8 cellular contexts compared by ENCODE assay signal in the genomic region with DNA sequence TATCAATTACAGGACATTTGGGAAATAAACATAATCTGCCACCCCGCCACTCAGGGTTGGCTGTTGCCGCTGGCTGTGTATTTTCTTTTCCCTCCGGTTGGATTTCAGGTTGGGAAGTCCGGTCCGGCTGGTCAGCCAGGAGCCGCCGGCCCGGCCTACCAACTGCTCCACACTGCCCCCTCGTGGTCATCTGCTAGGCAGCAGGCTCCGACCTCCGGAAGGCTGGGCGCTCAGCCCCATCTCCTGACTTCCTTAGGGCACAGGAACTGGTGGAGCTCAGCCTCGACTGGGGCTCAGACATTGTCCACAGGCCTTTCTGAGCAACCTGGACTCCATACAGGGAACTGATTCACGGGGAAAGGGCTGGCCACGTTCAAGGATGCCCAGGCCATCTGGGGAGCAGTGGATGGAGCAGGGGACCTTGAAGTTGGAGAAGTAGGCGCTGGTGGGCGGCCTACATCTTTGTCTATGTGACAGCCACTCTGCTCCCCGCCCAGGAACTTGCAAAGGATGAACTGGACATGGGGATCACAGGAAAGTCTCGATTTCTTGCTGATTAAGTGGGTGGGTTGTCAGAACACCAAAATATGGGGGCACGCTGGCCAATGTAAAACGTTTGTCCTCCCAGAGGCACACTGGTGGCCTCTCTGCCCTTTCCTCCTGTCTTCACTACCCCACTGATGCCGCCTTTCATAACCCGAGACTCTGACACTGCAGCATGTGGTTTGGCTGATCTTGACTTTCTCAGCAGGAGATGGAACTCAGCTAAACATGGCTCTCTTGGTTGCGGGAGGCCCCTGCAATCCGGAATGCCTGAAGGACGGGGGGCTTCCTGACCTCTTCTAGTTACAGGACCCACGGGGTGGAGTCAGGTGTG. TPM values are rescaled to one million over a fixed set of nuclear protein-coding genes. Genes with fewer than 3 reads are reported as not detected.
A peak's percentile ranks its signal among the peaks of the same experiment; 100 is the strongest.
DNase-seq lines count a peak whose midpoint lies in the region; ATAC-seq and TF ChIP-seq lines count a peak whose summit lies in the region.

No MANE protein-coding gene starts in this region.

- TF ChIP-seq POLR2A in GM18505 (IDR thresholded peaks at IDR 0.05; ENCODE audit: borderline replicate concordance, extremely low read depth, insufficient read depth, insufficient read length) (no peak), erythroblast (IDR thresholded peaks at IDR 0.05; ENCODE audit: low read length) (no peak)

- no peak overlapping the region for H3K27ac ChIP-seq in OCI-LY1 (ENCODE audit: low read depth, low read length, poor library complexity, severe bottlenecking)

- H4K20me1 ChIP-seq in OCI-LY1 (ENCODE audit: insufficient read depth, low read length) = no peaks in the 10 kb centered on the region

- H3K9me2 ChIP-seq in OCI-LY1 (ENCODE audit: low read depth, low read length) = no peaks in the 10 kb centered on the region

- H3K9me3 ChIP-seq in OCI-LY1 (ENCODE audit: low read length) = no peaks in the 10 kb centered on the region

- peaks cover 11% of the 10 kb centered on the region; the same call in 1 of the 2 replicates for H3K27me3 ChIP-seq in OCI-LY1 (ENCODE audit: insufficient read depth, low read length)

- H2AFZ ChIP-seq in OCI-LY1 (ENCODE audit: low read length) = no peak overlapping the region

- no peaks in the 10 kb centered on the region for H3K36me3 ChIP-seq in OCI-LY1 (ENCODE audit: insufficient read depth, low read length)

- no peak overlapping the region for H3K9ac ChIP-seq in OCI-LY1 (ENCODE audit: low read length)

- DNase-seq in AG08395 (ENCODE audit: low spot score) (peak; percentile 90), activated T-cell treated with anti-CD3 and anti-CD28 coated beads for 24 hours (ENCODE audit: low read depth) (peak; percentile 47), erythroblast (lab: John Stamatoyannopoulos, UW) (peak; percentile 48 to 74), myocyte (ENCODE audit: low read depth) (peak; percentile 86)
- peak; percentile 3 to 36 for DNase-seq in stimulated activated CD8-positive, alpha-beta memory T cell treated with anti-CD3 and anti-CD28 coated beads, Interleukin-7, amount 100 ng/mL, for 4 hours (ENCODE audit: low read depth in 2 of 2)

- H3F3A ChIP-seq in OCI-LY1 (ENCODE audit: insufficient read depth, low read length) = no peaks in the 10 kb centered on the region

- peak; percentile 75 for ATAC-seq in GM18505 (IDR thresholded peaks at IDR 0.05; ENCODE audit: unreplicated experiment)
- peak; percentile 72 for ATAC-seq in HG03045 (IDR thresholded peaks at IDR 0.05; ENCODE audit: unreplicated experiment)

- peaks cover under 1% of the 10 kb centered on the region for H3K4me1 ChIP-seq in OCI-LY1 (ENCODE audit: insufficient read depth, low read length, severe bottlenecking)

- no peaks in the 10 kb centered on the region for H3K79me2 ChIP-seq in OCI-LY1 (ENCODE audit: insufficient read depth, low read length)

- no peak overlapping the region for H3K4me3 ChIP-seq in OCI-LY1 (ENCODE audit: low read depth, low read length, poor library complexity, severe bottlenecking)

- H3K4me2 ChIP-seq in OCI-LY1 (ENCODE audit: low read length) = peak overlapping the region; percentile 21; the same call in 1 of the 2 replicates

- TF ChIP-seq CTCF in OCI-LY1 (IDR thresholded peaks at IDR 0.05; ENCODE audit: low read length) = peak; percentile 91

RNA-seq across cellular contexts. Expression of gene NXNL2, which starts 43.7 kb away (rescaled TPM):
- total RNA-seq in myocyte = 0.27 and 2.4 TPM in 2 replicates
- 2.1 TPM for polyA plus RNA-seq in myocyte (2012)

Comparison
In these comparisons a context has a peak if more than half of its experiments do, and no peak if none do; other contexts are left out.
1. DNase-seq: peak in every context shown above with its lines; median percentile 90 in AG08395; 86 in myocyte; 61 in erythroblast; 47 in activated T-cell treated with anti-CD3 and anti-CD28 coated beads for 24 hours; 20 in stimulated activated CD8-positive, alpha-beta memory T cell treated with anti-CD3 and anti-CD28 coated beads, Interleukin-7, amount 100 ng/mL, for 4 hours.